ENCODE assay signal across 8 cellular contexts in genomic region chr17:8222380-8222629, GRCh38. TPM values are rescaled to one million over a fixed set of nuclear protein-coding genes. Genes with fewer than 3 reads are reported as not detected.
DNase-seq lines count a peak whose midpoint lies in the region; ATAC-seq lines count a peak whose summit lies in the region.

No MANE protein-coding gene starts in this region.

- H2BK12ac ChIP-seq in neuronal stem cell (ENCODE audit: low read length) = no peak overlapping the region

- no peak overlapping the region for H4K91ac ChIP-seq in neuronal stem cell (ENCODE audit: low read depth, low read length, poor library complexity)

- H3K18ac ChIP-seq in neuronal stem cell (ENCODE audit: low read length) = peak overlapping the region; percentile 6

- H3K9ac ChIP-seq in neuronal stem cell (ENCODE audit: low read depth, low read length, poor library complexity) = peak overlapping the region; percentile 71

- H2BK120ac ChIP-seq in neuronal stem cell (ENCODE audit: low read depth, low read length) = no peak overlapping the region

- no peak overlapping the region for H2BK15ac ChIP-seq in neuronal stem cell (ENCODE audit: low read length)

- H3K9me3 ChIP-seq in ectodermal cell (ENCODE audit: control insufficient read depth, low read length) = no peaks in the 10 kb centered on the region
- H3K9me3 ChIP-seq in neuronal stem cell (replicated peaks in 1 of 2; ENCODE audit: control insufficient read depth in 2 of 2, insufficient read depth in 1 of 2, low read depth in 1 of 2, low read length in 2 of 2) = no peaks in the 10 kb centered on the region

- H3K4me3 ChIP-seq in GM08714 (ENCODE audit: low read length) = peak overlapping the region; percentile 77
- H3K4me3 ChIP-seq in ectodermal cell (ENCODE audit: insufficient read depth, low read depth, low read length) = peak overlapping the region; percentile 96
- H3K4me3 ChIP-seq in neuronal stem cell (ENCODE audit: low read length in 2 of 2) = peak overlapping the region; percentile 70 to 92

- no peaks in the 10 kb centered on the region for H3K79me1 ChIP-seq in neuronal stem cell (ENCODE audit: low read depth, low read length)

- 1 to 2% methylated on average over 9 of the region's 9 CpGs for WGBS in ectodermal cell, 2 experiments
- no CpG with 5 or more reads among the region's 9 CpGs for WGBS in neuronal stem cell (ENCODE audit: extremely low coverage in 2 of 2, insufficient read length in 2 of 2, insufficient replicate concordance in 1 of 2), 2 donors

- H3K14ac ChIP-seq in neuronal stem cell (ENCODE audit: low read length) = no peak overlapping the region

- no peak overlapping the region for H2AK5ac ChIP-seq in neuronal stem cell (ENCODE audit: low read depth, low read length)

- H3K27ac ChIP-seq in ectodermal cell (ENCODE audit: insufficient read depth, low read depth, low read length, poor library complexity, severe bottlenecking) (peak overlapping the region; percentile 47), neuronal stem cell (replicated peaks; ENCODE audit: low read length) (peak overlapping the region; percentile 47)

- H2BK5ac ChIP-seq in neuronal stem cell (ENCODE audit: low read length) = no peak overlapping the region

- H3K36me3 ChIP-seq in ectodermal cell (ENCODE audit: control insufficient read depth, insufficient read depth, low read length) = no peaks in the 10 kb centered on the region
- H3K36me3 ChIP-seq in neuronal stem cell (replicated peaks in 1 of 2; ENCODE audit: control insufficient read depth in 2 of 2, insufficient read depth in 2 of 2, low read length in 2 of 2) = peaks cover 0 to 2% of the 10 kb centered on the region in 2 donors

- no peak overlapping the region for H4K8ac ChIP-seq in neuronal stem cell (ENCODE audit: low read depth, low read length)

- peak; percentile 94 for DNase-seq in NCI-H748 (lab: John Stamatoyannopoulos, UW; ENCODE audit: unreplicated experiment)
- DNase-seq in neuronal stem cell (ENCODE audit: low spot score) = no peak
- no peak for DNase-seq in NCI-H146 (lab: John Stamatoyannopoulos, UW)
- no peak for DNase-seq in HPDE6-E6E7 (ENCODE audit: extremely low spot score)
- DNase-seq in MV-4-11 (lab: John Stamatoyannopoulos, UW) = no peak

- H3K4me2 ChIP-seq in neuronal stem cell (ENCODE audit: insufficient read depth, low read length, poor library complexity, severe bottlenecking) = peak overlapping the region; percentile 79

- peak; percentile 32 for ATAC-seq in GM21737 (IDR thresholded peaks at IDR 0.05; ENCODE audit: unreplicated experiment)

- H3K4me1 ChIP-seq in ectodermal cell (ENCODE audit: control insufficient read depth, insufficient read depth, low read length) (no peaks in the 10 kb centered on the region), neuronal stem cell (ENCODE audit: control insufficient read depth in 2 of 2, insufficient read depth in 1 of 2, low read depth in 1 of 2, low read length in 2 of 2) (peaks cover 7 to 8% of the 10 kb centered on the region in 2 donors)

- no peak overlapping the region for H3K23ac ChIP-seq in neuronal stem cell (ENCODE audit: low read depth, low read length, poor library complexity)

- H3K4ac ChIP-seq in neuronal stem cell (ENCODE audit: low read length) = no peak overlapping the region

- H3K27me3 ChIP-seq in ectodermal cell (ENCODE audit: control insufficient read depth, insufficient read depth, low read length, poor library complexity, severe bottlenecking) (no peaks in the 10 kb centered on the region), neuronal stem cell (ENCODE audit: control insufficient read depth in 3 of 3, insufficient read depth in 3 of 3, low read depth in 1 of 3, low read length in 3 of 3) (no peaks in the 10 kb centered on the region)

- peak overlapping the region; percentile 84 for H2AFZ ChIP-seq in neuronal stem cell (ENCODE audit: low read length)

RNA-seq across cellular contexts. Expression of gene AURKB, which starts 11.9 kb away (rescaled TPM):
- polyA plus RNA-seq in ectodermal cell (2013, experiment 1 of 4) = 130 TPM
- 101 TPM for polyA plus RNA-seq in ectodermal cell (2013, experiment 2 of 4)
- polyA plus RNA-seq in ectodermal cell (2013, experiment 3 of 4) = 122 TPM
- 129 TPM for polyA plus RNA-seq in ectodermal cell (2013, experiment 4 of 4)
- polyA plus RNA-seq in neuronal stem cell (2013, experiment 1 of 2) = 213 TPM
- 209 TPM for polyA plus RNA-seq in neuronal stem cell (2013, experiment 2 of 2)

RNA-seq across cellular contexts. Expression of gene CTC1, which starts 25.6 kb away (rescaled TPM):
- 19.5 TPM for polyA plus RNA-seq in ectodermal cell (2013, experiment 1 of 4)
- 31.7 TPM for polyA plus RNA-seq in ectodermal cell (2013, experiment 2 of 4)
- polyA plus RNA-seq in ectodermal cell (2013, experiment 3 of 4) = 21.9 TPM
- 29.5 TPM for polyA plus RNA-seq in ectodermal cell (2013, experiment 4 of 4)
- polyA plus RNA-seq in neuronal stem cell (2013, experiment 1 of 2) = 11.1 TPM
- polyA plus RNA-seq in neuronal stem cell (2013, experiment 2 of 2) = 12.0 TPM

RNA-seq across cellular contexts. Expression of gene PFAS, which starts 26.8 kb away (rescaled TPM):
- 62.8 TPM for polyA plus RNA-seq in ectodermal cell (2013, experiment 1 of 4)
- 69.5 TPM for polyA plus RNA-seq in ectodermal cell (2013, experiment 2 of 4)
- polyA plus RNA-seq in ectodermal cell (2013, experiment 3 of 4) = 42.7 TPM
- 47.3 TPM for polyA plus RNA-seq in ectodermal cell (2013, experiment 4 of 4)
- 19.9 TPM for polyA plus RNA-seq in neuronal stem cell (2013, experiment 1 of 2)
- 17.2 TPM for polyA plus RNA-seq in neuronal stem cell (2013, experiment 2 of 2)

RNA-seq across cellular contexts. Expression of gene BORCS6, which starts 32.3 kb away (rescaled TPM):
- 3.2 TPM for polyA plus RNA-seq in ectodermal cell (2013, experiment 1 of 4)
- 3.4 TPM for polyA plus RNA-seq in ectodermal cell (2013, experiment 2 of 4)
- 2.9 TPM for polyA plus RNA-seq in ectodermal cell (2013, experiment 3 of 4)
- polyA plus RNA-seq in ectodermal cell (2013, experiment 4 of 4) = 3.1 TPM
- 1.8 TPM for polyA plus RNA-seq in neuronal stem cell (2013, experiment 1 of 2)
- polyA plus RNA-seq in neuronal stem cell (2013, experiment 2 of 2) = 1.7 TPM

RNA-seq across cellular contexts. Expression of gene TMEM107, which starts 46.1 kb away (rescaled TPM):
- polyA plus RNA-seq in ectodermal cell (2013, experiment 1 of 4) = 18.8 TPM
- 18.2 TPM for polyA plus RNA-seq in ectodermal cell (2013, experiment 2 of 4)
- polyA plus RNA-seq in ectodermal cell (2013, experiment 3 of 4) = 31.3 TPM
- 28.9 TPM for polyA plus RNA-seq in ectodermal cell (2013, experiment 4 of 4)
- 14.8 TPM for polyA plus RNA-seq in neuronal stem cell (2013, experiment 1 of 2)
- 15.2 TPM for polyA plus RNA-seq in neuronal stem cell (2013, experiment 2 of 2)
